ENCODE assay signal across 1 cellular context in the genomic region with DNA sequence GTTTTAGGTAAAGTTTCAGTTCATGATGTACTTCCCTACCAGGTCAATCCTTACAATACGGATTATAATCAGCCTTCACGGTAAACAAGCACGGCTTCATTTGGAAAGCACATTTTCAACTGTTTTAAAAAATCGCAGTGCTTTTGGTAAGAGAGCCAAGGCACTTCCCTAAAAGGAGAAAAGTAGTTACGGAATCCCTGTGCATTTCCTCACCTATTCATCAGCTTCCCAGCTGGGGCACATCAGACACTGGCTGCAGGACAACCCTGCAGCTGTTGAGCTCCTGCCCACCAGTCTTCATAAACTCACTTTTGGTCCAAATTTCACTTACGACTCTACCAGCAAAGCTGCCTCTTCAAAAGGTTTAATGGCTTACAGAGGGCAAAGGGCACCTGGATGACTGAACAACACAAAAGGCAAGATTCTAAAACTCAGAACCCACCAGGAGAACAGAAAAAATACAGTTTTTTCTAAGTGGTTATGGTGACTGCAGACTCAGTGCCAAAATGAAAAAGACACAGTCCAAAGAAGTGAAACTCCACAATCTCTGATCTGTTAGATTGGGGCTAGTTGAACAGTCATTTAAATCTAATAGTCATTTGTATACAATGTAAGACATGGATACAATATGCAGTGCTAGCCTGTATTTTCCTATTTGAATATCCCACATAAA.
A peak's percentile ranks its signal among the peaks of the same experiment; 100 is the strongest.
TF ChIP-seq lines count a peak whose summit lies in the region.

No MANE protein-coding gene starts in this region.

TF ChIP-seq in liver, 16 proteins besides CTCF, POLR2A, EP300 and RAD21 (continued from another document):
- TF ChIP-seq, protein P1, sequence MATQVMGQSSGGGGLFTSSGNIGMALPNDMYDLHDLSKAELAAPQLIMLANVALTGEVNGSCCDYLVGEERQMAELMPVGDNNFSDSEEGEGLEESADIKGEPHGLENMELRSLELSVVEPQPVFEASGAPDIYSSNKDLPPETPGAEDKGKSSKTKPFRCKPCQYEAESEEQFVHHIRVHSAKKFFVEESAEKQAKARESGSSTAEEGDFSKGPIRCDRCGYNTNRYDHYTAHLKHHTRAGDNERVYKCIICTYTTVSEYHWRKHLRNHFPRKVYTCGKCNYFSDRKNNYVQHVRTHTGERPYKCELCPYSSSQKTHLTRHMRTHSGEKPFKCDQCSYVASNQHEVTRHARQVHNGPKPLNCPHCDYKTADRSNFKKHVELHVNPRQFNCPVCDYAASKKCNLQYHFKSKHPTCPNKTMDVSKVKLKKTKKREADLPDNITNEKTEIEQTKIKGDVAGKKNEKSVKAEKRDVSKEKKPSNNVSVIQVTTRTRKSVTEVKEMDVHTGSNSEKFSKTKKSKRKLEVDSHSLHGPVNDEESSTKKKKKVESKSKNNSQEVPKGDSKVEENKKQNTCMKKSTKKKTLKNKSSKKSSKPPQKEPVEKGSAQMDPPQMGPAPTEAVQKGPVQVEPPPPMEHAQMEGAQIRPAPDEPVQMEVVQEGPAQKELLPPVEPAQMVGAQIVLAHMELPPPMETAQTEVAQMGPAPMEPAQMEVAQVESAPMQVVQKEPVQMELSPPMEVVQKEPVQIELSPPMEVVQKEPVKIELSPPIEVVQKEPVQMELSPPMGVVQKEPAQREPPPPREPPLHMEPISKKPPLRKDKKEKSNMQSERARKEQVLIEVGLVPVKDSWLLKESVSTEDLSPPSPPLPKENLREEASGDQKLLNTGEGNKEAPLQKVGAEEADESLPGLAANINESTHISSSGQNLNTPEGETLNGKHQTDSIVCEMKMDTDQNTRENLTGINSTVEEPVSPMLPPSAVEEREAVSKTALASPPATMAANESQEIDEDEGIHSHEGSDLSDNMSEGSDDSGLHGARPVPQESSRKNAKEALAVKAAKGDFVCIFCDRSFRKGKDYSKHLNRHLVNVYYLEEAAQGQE (IDR thresholded peaks at IDR 0.05): no peak
- TF ChIP-seq SP1 (IDR thresholded peaks at IDR 0.05): peak; percentile 69
- TF ChIP-seq TAF1 (conservative IDR thresholded peaks at IDR 0.05): no peak
